In genomic region chr14:49619730-49620129, GRCh38 we compare ENCODE assay signal across 7 cellular contexts. TPM values are rescaled to one million over a fixed set of nuclear protein-coding genes. Genes with fewer than 3 reads are reported as not detected.
A peak's percentile ranks its signal among the peaks of the same experiment; 100 is the strongest.
DNase-seq lines count a peak whose midpoint lies in the region; ATAC-seq and TF ChIP-seq lines count a peak whose summit lies in the region.

No MANE protein-coding gene starts in this region.

- peak overlapping the region; percentile 63 for H3K4me3 ChIP-seq in hepatocyte
- H3K4me3 ChIP-seq in spleen = peak overlapping the region; percentile 82 to 98 (median 88)

- H3K9me3 Mint-ChIP-seq in HFFc6 (no peaks in the 10 kb centered on the region), activated B cell treated with CpG ODN at 0.5 μM for 24 hours (no peaks in the 10 kb centered on the region)

- intact Hi-C loops in activated B cell treated with CpG ODN at 0.5 μM for 24 hours (cut with micrococcal nuclease) (loop anchor here (1.0 to 5.0 kb wide), 8 partner anchors 15 to 613 kb away; partner anchors contain the start of genes KLHDC1, LRR1, POLE2 and RPS29), spleen (cut with DNase I; ENCODE audit: low total_unique reads) (loop anchor here (10.0 kb wide), 1 partner anchor 215 kb away; no protein-coding TSS in a partner anchor)

- H4K20me1 ChIP-seq in hepatocyte (ENCODE audit: insufficient read depth, poor library complexity, severe bottlenecking) = peaks cover 27% of the 10 kb centered on the region

- H3K9me2 ChIP-seq in hepatocyte (replicated peaks; ENCODE audit: insufficient read depth) = no peaks in the 10 kb centered on the region

- POLR2A ChIA-PET in activated B cell treated with CpG ODN at 0.5 μM for 24 hours (lab: Charles Lee) = interaction anchor here (0.6 to 3.4 kb wide), 31 partner anchors 9 to 769 kb away, joined by 3 to 293 read pairs (median 6); partner anchors contain the start of genes DMAC2L, DNAAF2, KLHDC1 and KLHDC2

- CTCF ChIA-PET in activated B cell treated with CpG ODN at 0.5 μM for 24 hours (lab: Charles Lee) = interaction anchor here (1.1 to 2.6 kb wide), 7 partner anchors 12 to 158 kb away, joined by 3 to 29 read pairs (median 12); partner anchors contain the start of genes DNAAF2, LRR1 and RPS29

- peak overlapping the region; percentile 53 for H2AFZ ChIP-seq in hepatocyte

- H3K79me2 ChIP-seq in hepatocyte = peaks cover 62% of the 10 kb centered on the region

- no peak for TF ChIP-seq POLR2A in spleen (IDR thresholded peaks at IDR 0.05)

- TF ChIP-seq CTCF in HFFc6 (IDR thresholded peaks at IDR 0.05) (no peak), activated B cell treated with CpG ODN at 0.5 μM for 24 hours (IDR thresholded peaks at IDR 0.05) (no peak), hepatocyte (IDR thresholded peaks at IDR 0.05; ENCODE audit: poor library complexity) (no peak), spleen (IDR thresholded peaks at IDR 0.05 in 8 of 11, conservative IDR thresholded peaks at IDR 0.05 in 3 of 11) (no peak)

- H3K4me3 Mint-ChIP-seq in HFFc6 (peak overlapping the region; percentile 99), activated B cell treated with CpG ODN at 0.5 μM for 24 hours (peak overlapping the region; percentile 97)

- DNase-seq in HFFc6 = no peak
- DNase-seq in activated B cell treated with CpG ODN at 0.5 μM for 24 hours = no peak
- no peak for DNase-seq in hepatocyte (ENCODE audit: low spot score)
- DNase-seq in spleen = no peak
- DNase-seq in NCI-H2081 treated with DMSO at 0.1 percent for 48 hours (lab: John Stamatoyannopoulos, UW) = no peak
- DNase-seq in NCI-H2107 treated with DMSO at 0.1 percent for 48 hours (lab: John Stamatoyannopoulos, UW; ENCODE audit: unreplicated experiment) = no peak
- DNase-seq in HCEC 1CT = no peak

- under 1% methylated on average over 11 of the region's 11 CpGs for WGBS in hepatocyte (ENCODE audit: low lambda C conversion rate, missing lambda C conversion rate)
- 0 to 3% (median 2%) methylated on average over 11 of the region's 11 CpGs for WGBS in spleen, 5 donors

- H3K9me3 ChIP-seq in hepatocyte (ENCODE audit: low read depth) = no peaks in the 10 kb centered on the region
- no peaks in the 10 kb centered on the region for H3K9me3 ChIP-seq in spleen

- H3K4me2 ChIP-seq in hepatocyte = peak overlapping the region; percentile 86

- peak overlapping the region; percentile 96 for H3K27ac Mint-ChIP-seq in HFFc6
- H3K27ac Mint-ChIP-seq in activated B cell treated with CpG ODN at 0.5 μM for 24 hours = peak overlapping the region; percentile 97

- H3K27me3 ChIP-seq in hepatocyte = no peaks in the 10 kb centered on the region
- no peaks in the 10 kb centered on the region for H3K27me3 ChIP-seq in spleen (replicated peaks in 1 of 7)

- H3K4me1 Mint-ChIP-seq in HFFc6 (ENCODE audit: low read depth) = peaks cover 56% of the 10 kb centered on the region
- H3K4me1 Mint-ChIP-seq in activated B cell treated with CpG ODN at 0.5 μM for 24 hours = peaks cover 59% of the 10 kb centered on the region

- peaks cover 21% of the 10 kb centered on the region for H3K4me1 ChIP-seq in hepatocyte (ENCODE audit: insufficient read depth)
- H3K4me1 ChIP-seq in spleen = peaks cover 39 to 74% (median 62%) of the 10 kb centered on the region in 6 donors

- H3K36me3 ChIP-seq in hepatocyte (replicated peaks; ENCODE audit: insufficient read depth, low read depth) = no peaks in the 10 kb centered on the region
- H3K36me3 ChIP-seq in spleen = peaks cover 0 to 44% (median 15%) of the 10 kb centered on the region in 6 donors

- H3K27ac ChIP-seq in hepatocyte (peak overlapping the region; percentile 97), spleen (peak overlapping the region; percentile 86 to 98 (median 97))

- ATAC-seq in activated B cell treated with CpG ODN at 0.5 μM for 24 hours (ENCODE audit: low read depth) = no peak

- H3K27me3 Mint-ChIP-seq in HFFc6 (ENCODE audit: insufficient read depth) = peaks cover 8% of the 10 kb centered on the region
- no peaks in the 10 kb centered on the region for H3K27me3 Mint-ChIP-seq in activated B cell treated with CpG ODN at 0.5 μM for 24 hours

- peaks cover 36% of the 10 kb centered on the region for H3K36me3 Mint-ChIP-seq in HFFc6 (ENCODE audit: low read depth)
- peaks cover 67% of the 10 kb centered on the region for H3K36me3 Mint-ChIP-seq in activated B cell treated with CpG ODN at 0.5 μM for 24 hours (ENCODE audit: low read depth)

RNA-seq across cellular contexts. Expression of gene RPL36AL, which starts 0.7 kb away (rescaled TPM):
- total RNA-seq in HFFc6 (2021; fragmentation: NEBNext Ultra II Directional; extraction: Animal tissue kit (Norgen Biotek cat#: 25700)) = 100 to 1,000 TPM; 170 to 254 (median 211) TPM
- 150 and 166 TPM in 2 replicates for total RNA-seq in activated B cell treated with CpG ODN at 0.5 μM for 24 hours
- total RNA-seq in hepatocyte = 175 and 208 TPM in 2 replicates
- 277 TPM in 2 replicates for polyA plus RNA-seq in hepatocyte
- total RNA-seq in spleen = 100 to 1,000 TPM; 122 to 222 (median 157) TPM
- polyA plus RNA-seq in spleen = 100 to 1,000 TPM; 416 to 638 (median 530) TPM

RNA-seq across cellular contexts. Expression of gene MGAT2, which starts 0.9 kb away (rescaled TPM):
- 10 to 100 TPM; 61.8 to 73.8 (median 64.4) TPM for total RNA-seq in HFFc6 (2021; fragmentation: NEBNext Ultra II Directional; extraction: Animal tissue kit (Norgen Biotek cat#: 25700))
- 39.7 and 40.5 TPM in 2 replicates for total RNA-seq in activated B cell treated with CpG ODN at 0.5 μM for 24 hours
- total RNA-seq in hepatocyte = 74.9 and 81.3 TPM in 2 replicates
- 39.4 and 53.5 TPM in 2 replicates for polyA plus RNA-seq in hepatocyte
- total RNA-seq in spleen = 10 to 100 TPM; 33.3 to 43.5 (median 39.7) TPM
- 10 to 100 TPM; 20.5 to 23.9 (median 23.5) TPM for polyA plus RNA-seq in spleen

RNA-seq across cellular contexts. Expression of gene DNAAF2, which starts 15.3 kb away (rescaled TPM):
- 1 to 10 TPM; 5.8 to 8.7 (median 6.2) TPM for total RNA-seq in HFFc6 (2021; fragmentation: NEBNext Ultra II Directional; extraction: Animal tissue kit (Norgen Biotek cat#: 25700))
- total RNA-seq in activated B cell treated with CpG ODN at 0.5 μM for 24 hours (8.5 and 8.6 TPM in 2 replicates), hepatocyte (16.7 and 19.8 TPM in 2 replicates), spleen (10 to 100 TPM in 1 of 7 donors, 1 to 10 TPM in 6; 3.9 to 10.1 (median 6.3) TPM)
- polyA plus RNA-seq in hepatocyte (17.6 and 20.6 TPM in 2 replicates), spleen (1 to 10 TPM; 6.5 to 6.9 (median 6.6) TPM)

RNA-seq across cellular contexts. Expression of gene LRR1, which starts 21.0 kb away (rescaled TPM):
- 10 to 100 TPM; 15.2 to 26.5 (median 25.5) TPM for total RNA-seq in HFFc6 (2021; fragmentation: NEBNext Ultra II Directional; extraction: Animal tissue kit (Norgen Biotek cat#: 25700))
- total RNA-seq in activated B cell treated with CpG ODN at 0.5 μM for 24 hours (15.1 and 19.9 TPM in 2 replicates), hepatocyte (10.1 and 15.4 TPM in 2 replicates), spleen (10 to 100 TPM in 5 of 7 donors, 1 to 10 TPM in 2; 8.8 to 16.5 (median 12.7) TPM)
- polyA plus RNA-seq in hepatocyte (10.6 and 14.8 TPM in 2 replicates), spleen (10 to 100 TPM; 10.7 to 11.8 (median 11.7) TPM)

RNA-seq across cellular contexts. Expression of gene RPS29, which starts 33.5 kb away (rescaled TPM):
- 1,000 to 10,000 TPM in 4 of 6 experiments, 100 to 1,000 TPM in 2; 743 to 1,241 (median 1,080) TPM for total RNA-seq in HFFc6 (2021; fragmentation: NEBNext Ultra II Directional; extraction: Animal tissue kit (Norgen Biotek cat#: 25700))
- total RNA-seq in activated B cell treated with CpG ODN at 0.5 μM for 24 hours = 3,259 and 3,732 TPM in 2 replicates
- total RNA-seq in hepatocyte = 3,841 and 4,104 TPM in 2 replicates
- 875 and 983 TPM in 2 replicates for polyA plus RNA-seq in hepatocyte
- 1,000 to 10,000 TPM; 1,240 to 4,577 (median 1,855) TPM for total RNA-seq in spleen
- polyA plus RNA-seq in spleen = over 10,000 TPM in 1 of 3 donors, 1,000 to 10,000 TPM in 2; 5,592 to 11,620 (median 9,371) TPM
